ENCODE assay signal across 1 cellular context in the genomic region with DNA sequence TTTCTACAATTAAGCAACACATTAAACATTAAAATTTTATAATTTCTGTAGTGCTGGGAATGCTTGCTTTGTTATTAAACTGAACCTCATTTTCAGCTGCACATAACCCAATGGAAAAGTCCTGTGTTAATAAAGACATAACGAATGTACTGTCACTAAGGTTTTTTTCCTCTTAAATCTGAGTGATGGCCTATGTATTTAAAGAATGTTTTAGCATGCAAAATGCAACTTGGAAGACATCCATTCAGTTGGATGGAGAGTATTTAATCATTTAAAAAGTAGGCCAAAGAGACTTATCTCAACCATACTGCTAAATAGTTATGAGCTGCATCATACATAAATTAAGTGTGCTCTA.
TF ChIP-seq lines count a peak whose summit lies in the region.

No MANE protein-coding gene starts in this region.

TF ChIP-seq in H1, 55 proteins besides CTCF, POLR2A, EP300 and RAD21 (continued from another document):
- no peak for TF ChIP-seq TAF1 (IDR thresholded peaks at IDR 0.05; ENCODE audit: low read depth, low read length)
- no peak for TF ChIP-seq GABPA (IDR thresholded peaks at IDR 0.05; ENCODE audit: borderline replicate concordance, insufficient read depth, low read length)
- no peak for TF ChIP-seq POLR2AphosphoS5 (IDR thresholded peaks at IDR 0.05; ENCODE audit: low read depth, low read length)
- TF ChIP-seq TCF12 (IDR thresholded peaks at IDR 0.05; ENCODE audit: low read depth, low read length) = no peak
- no peak for TF ChIP-seq SAP30 (IDR thresholded peaks at IDR 0.05; ENCODE audit: insufficient read depth, insufficient replicate concordance, low read length)
- no peak for TF ChIP-seq JUND (IDR thresholded peaks at IDR 0.05; ENCODE audit: low read length)
- TF ChIP-seq CBX8 (IDR thresholded peaks at IDR 0.05; ENCODE audit: borderline replicate concordance, low read depth, low read length) = no peak
- no peak for TF ChIP-seq HDAC6 (IDR thresholded peaks at IDR 0.05; ENCODE audit: low read depth, low read length)
- TF ChIP-seq, protein P1, sequence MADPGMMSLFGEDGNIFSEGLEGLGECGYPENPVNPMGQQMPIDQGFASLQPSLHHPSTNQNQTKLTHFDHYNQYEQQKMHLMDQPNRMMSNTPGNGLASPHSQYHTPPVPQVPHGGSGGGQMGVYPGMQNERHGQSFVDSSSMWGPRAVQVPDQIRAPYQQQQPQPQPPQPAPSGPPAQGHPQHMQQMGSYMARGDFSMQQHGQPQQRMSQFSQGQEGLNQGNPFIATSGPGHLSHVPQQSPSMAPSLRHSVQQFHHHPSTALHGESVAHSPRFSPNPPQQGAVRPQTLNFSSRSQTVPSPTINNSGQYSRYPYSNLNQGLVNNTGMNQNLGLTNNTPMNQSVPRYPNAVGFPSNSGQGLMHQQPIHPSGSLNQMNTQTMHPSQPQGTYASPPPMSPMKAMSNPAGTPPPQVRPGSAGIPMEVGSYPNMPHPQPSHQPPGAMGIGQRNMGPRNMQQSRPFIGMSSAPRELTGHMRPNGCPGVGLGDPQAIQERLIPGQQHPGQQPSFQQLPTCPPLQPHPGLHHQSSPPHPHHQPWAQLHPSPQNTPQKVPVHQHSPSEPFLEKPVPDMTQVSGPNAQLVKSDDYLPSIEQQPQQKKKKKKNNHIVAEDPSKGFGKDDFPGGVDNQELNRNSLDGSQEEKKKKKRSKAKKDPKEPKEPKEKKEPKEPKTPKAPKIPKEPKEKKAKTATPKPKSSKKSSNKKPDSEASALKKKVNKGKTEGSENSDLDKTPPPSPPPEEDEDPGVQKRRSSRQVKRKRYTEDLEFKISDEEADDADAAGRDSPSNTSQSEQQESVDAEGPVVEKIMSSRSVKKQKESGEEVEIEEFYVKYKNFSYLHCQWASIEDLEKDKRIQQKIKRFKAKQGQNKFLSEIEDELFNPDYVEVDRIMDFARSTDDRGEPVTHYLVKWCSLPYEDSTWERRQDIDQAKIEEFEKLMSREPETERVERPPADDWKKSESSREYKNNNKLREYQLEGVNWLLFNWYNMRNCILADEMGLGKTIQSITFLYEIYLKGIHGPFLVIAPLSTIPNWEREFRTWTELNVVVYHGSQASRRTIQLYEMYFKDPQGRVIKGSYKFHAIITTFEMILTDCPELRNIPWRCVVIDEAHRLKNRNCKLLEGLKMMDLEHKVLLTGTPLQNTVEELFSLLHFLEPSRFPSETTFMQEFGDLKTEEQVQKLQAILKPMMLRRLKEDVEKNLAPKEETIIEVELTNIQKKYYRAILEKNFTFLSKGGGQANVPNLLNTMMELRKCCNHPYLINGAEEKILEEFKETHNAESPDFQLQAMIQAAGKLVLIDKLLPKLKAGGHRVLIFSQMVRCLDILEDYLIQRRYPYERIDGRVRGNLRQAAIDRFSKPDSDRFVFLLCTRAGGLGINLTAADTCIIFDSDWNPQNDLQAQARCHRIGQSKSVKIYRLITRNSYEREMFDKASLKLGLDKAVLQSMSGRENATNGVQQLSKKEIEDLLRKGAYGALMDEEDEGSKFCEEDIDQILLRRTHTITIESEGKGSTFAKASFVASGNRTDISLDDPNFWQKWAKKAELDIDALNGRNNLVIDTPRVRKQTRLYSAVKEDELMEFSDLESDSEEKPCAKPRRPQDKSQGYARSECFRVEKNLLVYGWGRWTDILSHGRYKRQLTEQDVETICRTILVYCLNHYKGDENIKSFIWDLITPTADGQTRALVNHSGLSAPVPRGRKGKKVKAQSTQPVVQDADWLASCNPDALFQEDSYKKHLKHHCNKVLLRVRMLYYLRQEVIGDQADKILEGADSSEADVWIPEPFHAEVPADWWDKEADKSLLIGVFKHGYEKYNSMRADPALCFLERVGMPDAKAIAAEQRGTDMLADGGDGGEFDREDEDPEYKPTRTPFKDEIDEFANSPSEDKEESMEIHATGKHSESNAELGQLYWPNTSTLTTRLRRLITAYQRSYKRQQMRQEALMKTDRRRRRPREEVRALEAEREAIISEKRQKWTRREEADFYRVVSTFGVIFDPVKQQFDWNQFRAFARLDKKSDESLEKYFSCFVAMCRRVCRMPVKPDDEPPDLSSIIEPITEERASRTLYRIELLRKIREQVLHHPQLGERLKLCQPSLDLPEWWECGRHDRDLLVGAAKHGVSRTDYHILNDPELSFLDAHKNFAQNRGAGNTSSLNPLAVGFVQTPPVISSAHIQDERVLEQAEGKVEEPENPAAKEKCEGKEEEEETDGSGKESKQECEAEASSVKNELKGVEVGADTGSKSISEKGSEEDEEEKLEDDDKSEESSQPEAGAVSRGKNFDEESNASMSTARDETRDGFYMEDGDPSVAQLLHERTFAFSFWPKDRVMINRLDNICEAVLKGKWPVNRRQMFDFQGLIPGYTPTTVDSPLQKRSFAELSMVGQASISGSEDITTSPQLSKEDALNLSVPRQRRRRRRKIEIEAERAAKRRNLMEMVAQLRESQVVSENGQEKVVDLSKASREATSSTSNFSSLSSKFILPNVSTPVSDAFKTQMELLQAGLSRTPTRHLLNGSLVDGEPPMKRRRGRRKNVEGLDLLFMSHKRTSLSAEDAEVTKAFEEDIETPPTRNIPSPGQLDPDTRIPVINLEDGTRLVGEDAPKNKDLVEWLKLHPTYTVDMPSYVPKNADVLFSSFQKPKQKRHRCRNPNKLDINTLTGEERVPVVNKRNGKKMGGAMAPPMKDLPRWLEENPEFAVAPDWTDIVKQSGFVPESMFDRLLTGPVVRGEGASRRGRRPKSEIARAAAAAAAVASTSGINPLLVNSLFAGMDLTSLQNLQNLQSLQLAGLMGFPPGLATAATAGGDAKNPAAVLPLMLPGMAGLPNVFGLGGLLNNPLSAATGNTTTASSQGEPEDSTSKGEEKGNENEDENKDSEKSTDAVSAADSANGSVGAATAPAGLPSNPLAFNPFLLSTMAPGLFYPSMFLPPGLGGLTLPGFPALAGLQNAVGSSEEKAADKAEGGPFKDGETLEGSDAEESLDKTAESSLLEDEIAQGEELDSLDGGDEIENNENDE (IDR thresholded peaks at IDR 0.05; ENCODE audit: insufficient replicate concordance, low read length) = no peak
- no peak for TF ChIP-seq BRCA1 (IDR thresholded peaks at IDR 0.05; ENCODE audit: low read depth, low read length)
- TF ChIP-seq RXRA (IDR thresholded peaks at IDR 0.05; ENCODE audit: insufficient read depth, low read depth, low read length) = no peak
- TF ChIP-seq, protein P2, sequence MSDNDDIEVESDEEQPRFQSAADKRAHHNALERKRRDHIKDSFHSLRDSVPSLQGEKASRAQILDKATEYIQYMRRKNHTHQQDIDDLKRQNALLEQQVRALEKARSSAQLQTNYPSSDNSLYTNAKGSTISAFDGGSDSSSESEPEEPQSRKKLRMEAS (IDR thresholded peaks at IDR 0.05) = no peak
